In genomic region chr9:20941177-20941690, GRCh38 we compare ENCODE assay signal across 8 cellular contexts.
DNase-seq lines count a peak whose midpoint lies in the region; TF ChIP-seq lines count a peak whose summit lies in the region.

No MANE protein-coding gene starts in this region.

- H3K36me3 ChIP-seq in MG63, result peaks cover 3% of the 10 kb centered on the region; the same call in 1 of the 2 replicates

- H3K4me3 Mint-ChIP-seq in activated naive CD4-positive, alpha-beta T cell treated with anti-CD3 and anti-CD28 coated beads for 36 hours, result no peak overlapping the region

- no peaks in the 10 kb centered on the region for H3K27me3 Mint-ChIP-seq in activated naive CD4-positive, alpha-beta T cell treated with anti-CD3 and anti-CD28 coated beads for 36 hours (ENCODE audit: low read depth)

- intact Hi-C loops in activated naive CD4-positive, alpha-beta T cell treated with anti-CD3 and anti-CD28 coated beads for 36 hours (cut with micrococcal nuclease), result loop anchor here (1.0 to 5.0 kb wide), 8 partner anchors 56 to 1015 kb away; no protein-coding TSS in a partner anchor
- intact Hi-C loops in head of caudate nucleus (cut with DNase I), result loop anchor here (5.0 kb wide), 3 partner anchors 319 to 1014 kb away; partner anchors contain the start of gene MLLT3

- CTCF ChIA-PET in HEK293T (lab: Yijun Ruan, JAX), result interaction anchor here (0.6 to 1.3 kb wide), 7 partner anchors 10 to 586 kb away, joined by 3 to 6 read pairs (median 4); no protein-coding TSS in a partner anchor
- CTCF ChIA-PET in activated naive CD4-positive, alpha-beta T cell treated with anti-CD3 and anti-CD28 coated beads for 36 hours (lab: Charles Lee), result interaction anchor here (0.6 to 5.8 kb wide), 30 partner anchors 8 to 1470 kb away, joined by 3 to 60 read pairs (median 4); partner anchors contain the start of gene MLLT3

- H3K9me3 ChIP-seq in MG63, result peaks cover 2% of the 10 kb centered on the region; the same call in 1 of the 2 replicates

- H3K27me3 ChIP-seq in MG63, result peaks cover 2% of the 10 kb centered on the region; the same call in 1 of the 2 replicates

- H3K36me3 Mint-ChIP-seq in activated naive CD4-positive, alpha-beta T cell treated with anti-CD3 and anti-CD28 coated beads for 36 hours (ENCODE audit: low read depth), result peaks cover 7% of the 10 kb centered on the region

- no peak overlapping the region for H3K27ac Mint-ChIP-seq in activated naive CD4-positive, alpha-beta T cell treated with anti-CD3 and anti-CD28 coated beads for 36 hours

- no peaks in the 10 kb centered on the region for H3K9me3 Mint-ChIP-seq in activated naive CD4-positive, alpha-beta T cell treated with anti-CD3 and anti-CD28 coated beads for 36 hours

- no peak overlapping the region for H3K4me3 ChIP-seq in GM12865 (ENCODE audit: low read depth, low read length)
- no peak overlapping the region for H3K4me3 ChIP-seq in MG63

- peak; percentile 79 for TF ChIP-seq CTCF in GM12865 (IDR thresholded peaks at IDR 0.05; ENCODE audit: insufficient read depth, low read depth, low read length, missing control alignments)

- DNase-seq in GM12865 (ENCODE audit: low read depth), result peak; percentile 83
- DNase-seq in HEK293T (ENCODE audit: extremely low spot score), result peak; percentile 76
- peak; percentile 76 for DNase-seq in MG63
- peak; percentile 26 for DNase-seq in SHP77 treated with DMSO at 0.1 percent for 48 hours (lab: John Stamatoyannopoulos, UW)
- DNase-seq in activated naive CD4-positive, alpha-beta T cell treated with anti-CD3 and anti-CD28 coated beads for 36 hours, result peak; percentile 63
- peak in 39 of 42 donors; percentile 7 to 84 (median 50) for DNase-seq in head of caudate nucleus
- DNase-seq in putamen (ENCODE audit: low spot score), result peak; percentile 60
- no peak for DNase-seq in OCI-M2 (lab: John Stamatoyannopoulos, UW; ENCODE audit: unreplicated experiment)

- peaks cover 3% of the 10 kb centered on the region for H3K4me1 Mint-ChIP-seq in activated naive CD4-positive, alpha-beta T cell treated with anti-CD3 and anti-CD28 coated beads for 36 hours (ENCODE audit: low read depth)

- POLR2A ChIA-PET in HEK293T (lab: Yijun Ruan, JAX), result no interaction called here

TF ChIP-seq in HEK293T, 16 proteins besides CTCF, POLR2A, EP300 and RAD21:
- no peak for TF ChIP-seq ELF4 (IDR thresholded peaks at IDR 0.05)
- TF ChIP-seq FOXK2 (IDR thresholded peaks at IDR 0.05), result no peak
- no peak for TF ChIP-seq L3MBTL2 (conservative IDR thresholded peaks at IDR 0.05)
